In the genomic region with DNA sequence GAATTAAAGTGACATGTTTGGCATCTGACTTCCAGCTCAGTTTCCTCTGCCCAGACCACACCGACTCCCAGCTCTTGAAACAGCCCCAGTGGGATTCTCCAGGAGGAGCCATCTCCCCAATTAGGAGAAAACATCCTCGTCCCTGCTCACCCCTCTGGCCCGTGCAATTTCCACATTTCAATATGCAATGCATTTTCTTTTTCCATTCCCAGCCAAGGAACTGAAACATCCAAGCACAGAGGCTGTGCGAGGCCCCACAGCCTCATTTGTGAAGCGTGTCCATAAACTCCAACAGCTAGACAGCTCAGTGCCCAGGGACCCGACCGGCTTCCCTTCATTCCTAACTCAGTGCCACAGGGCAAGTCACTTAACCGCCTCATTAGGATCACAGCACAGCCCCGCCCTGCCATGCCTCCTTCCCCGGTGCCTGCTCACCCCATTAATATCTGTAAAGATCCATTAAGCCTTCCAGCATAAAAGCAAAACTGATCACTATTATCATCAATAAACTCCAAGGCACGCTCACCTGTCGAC, we compare ENCODE assay signal across 22 cellular contexts.
"Had no signal": no experiment of that assay in that cellular context is flagged by ENCODE, and none has a peak within 500 bp of the region (broad histone marks: within the 10 kb centered on the region; RNA-seq: fewer than 3 reads in every experiment).

No MANE protein-coding gene starts in this region.

- H3K27ac ChIP-seq: adrenal gland, ascending aorta, brain microvascular endothelial cell, gastrocnemius medialis, heart right ventricle, left lung, skin epidermis, tibial artery, VCaP had no signal

- DNase-seq: activated CD4-positive, alpha-beta T cell treated with anti-CD3 and anti-CD28 coated beads, Interleukin-2, amount 10 ng/mL, durations not matched to agents 7 days and 5 days; activated CD4-positive, CD25-positive, alpha-beta regulatory T cell treated with anti-CD3 and anti-CD28 coated beads, Interleukin-2, amount 50 U/mL, for 72 hours; activated CD8-positive, alpha-beta memory T cell treated with anti-CD3 and anti-CD28 coated beads, Interleukin-2, amount 10 ng/mL, durations not matched to agents 7 days and 5 days; activated CD8-positive, alpha-beta T cell treated with anti-CD3 and anti-CD28 coated beads for 36 hours; brain microvascular endothelial cell; caudate nucleus; effector CD4-positive, alpha-beta T cell; gastrocnemius medialis; heart right ventricle; left lung; naive thymus-derived CD4-positive, alpha-beta T cell; right cardiac atrium; stimulated activated CD4-positive, alpha-beta T cell treated with anti-CD3 and anti-CD28 coated beads, Interleukin-1b, Interleukin-23, amount 100 ng/mL, for 48 hours; stimulated activated naive CD8-positive, alpha-beta T cell treated with anti-CD3 and anti-CD28 coated beads, Interleukin-15, amount 100 ng/mL, for 72 hours; tibial artery had no signal

- H3K9me3 ChIP-seq: adrenal gland, ascending aorta, gastrocnemius medialis, left lung, tibial artery had no signal

- H3K27me3 ChIP-seq: adrenal gland, ascending aorta, brain microvascular endothelial cell had no signal

- H3K4me3 ChIP-seq: adrenal gland, ascending aorta, gastrocnemius medialis, heart right ventricle, left lung, lung, skin epidermis, tibial artery had no signal

- H3K4me1 ChIP-seq: adrenal gland, ascending aorta, gastrocnemius medialis, heart right ventricle, left lung had no signal

- ATAC-seq: activated CD8-positive, alpha-beta memory T cell treated with anti-CD3 and anti-CD28 coated beads, Interleukin-2, amount 10 ng/mL, durations not matched to agents 7 days and 5 days; activated CD8-positive, alpha-beta T cell treated with anti-CD3 and anti-CD28 coated beads for 36 hours; activated naive CD4-positive, alpha-beta T cell treated with anti-CD3 and anti-CD28 coated beads, Interleukin-2, amount 50 U/mL, for 72 hours; gastrocnemius medialis; heart right ventricle; left lung; naive thymus-derived CD4-positive, alpha-beta T cell; right cardiac atrium; stimulated activated naive CD8-positive, alpha-beta T cell treated with anti-CD3 and anti-CD28 coated beads, Interleukin-15, amount 100 ng/mL, for 72 hours had no signal

- H3K9me3 Mint-ChIP-seq: activated CD4-positive, alpha-beta T cell treated with anti-CD3 and anti-CD28 coated beads, Interleukin-2, amount 10 ng/mL, durations not matched to agents 7 days and 5 days; activated CD8-positive, alpha-beta T cell treated with anti-CD3 and anti-CD28 coated beads for 36 hours; activated naive CD4-positive, alpha-beta T cell treated with anti-CD3 and anti-CD28 coated beads, Interleukin-2, amount 50 U/mL, for 72 hours; dendritic cell treated with granulocyte-macrophage colony-stimulating factor and Interleukin-4, amounts not matched to agents 40 ng/mL and 50 ng/mL, for 4 days; stimulated activated naive CD8-positive, alpha-beta T cell treated with anti-CD3 and anti-CD28 coated beads, Interleukin-15, amount 100 ng/mL, for 72 hours had no signal

- H3K4me3 Mint-ChIP-seq: activated CD4-positive, alpha-beta T cell treated with anti-CD3 and anti-CD28 coated beads, Interleukin-2, amount 10 ng/mL, durations not matched to agents 7 days and 5 days; activated CD8-positive, alpha-beta memory T cell treated with anti-CD3 and anti-CD28 coated beads, Interleukin-2, amount 10 ng/mL, durations not matched to agents 7 days and 5 days; activated CD8-positive, alpha-beta T cell treated with anti-CD3 and anti-CD28 coated beads for 36 hours; dendritic cell treated with granulocyte-macrophage colony-stimulating factor and Interleukin-4, amounts not matched to agents 40 ng/mL and 50 ng/mL, for 4 days; naive thymus-derived CD4-positive, alpha-beta T cell; stimulated activated naive CD8-positive, alpha-beta T cell treated with anti-CD3 and anti-CD28 coated beads, Interleukin-15, amount 100 ng/mL, for 72 hours had no signal

- H3K27me3 Mint-ChIP-seq: activated CD8-positive, alpha-beta memory T cell treated with anti-CD3 and anti-CD28 coated beads, Interleukin-2, amount 10 ng/mL, durations not matched to agents 7 days and 5 days; activated CD8-positive, alpha-beta T cell treated with anti-CD3 and anti-CD28 coated beads for 36 hours; dendritic cell treated with granulocyte-macrophage colony-stimulating factor and Interleukin-4, amounts not matched to agents 40 ng/mL and 50 ng/mL, for 4 days had no signal

- H3K36me3 Mint-ChIP-seq: activated CD8-positive, alpha-beta memory T cell treated with anti-CD3 and anti-CD28 coated beads, Interleukin-2, amount 10 ng/mL, durations not matched to agents 7 days and 5 days; activated naive CD4-positive, alpha-beta T cell treated with anti-CD3 and anti-CD28 coated beads, Interleukin-2, amount 50 U/mL, for 72 hours; naive thymus-derived CD4-positive, alpha-beta T cell had no signal

- H3K36me3 ChIP-seq: adrenal gland, ascending aorta, brain microvascular endothelial cell, gastrocnemius medialis, heart right ventricle, left lung, tibial artery had no signal
